ENCODE assay signal across 1 cellular context in genomic region chr21:46170436-46171193, GRCh38.
A peak's percentile ranks its signal among the peaks of the same experiment; 100 is the strongest.
TF ChIP-seq lines count a peak whose summit lies in the region.

No MANE protein-coding gene starts in this region.

TF ChIP-seq in K562, 482 proteins besides CTCF, POLR2A, EP300 and RAD21:
- peak; percentile 41; the same call in 1 of the 2 replicates for TF ChIP-seq ZNF263 (CRISPR knock-in tag; IDR thresholded peaks at IDR 0.05; ENCODE audit: borderline replicate concordance)
